9 cellular contexts compared by ENCODE assay signal in genomic region chr2:145744541-145745386, GRCh38.
DNase-seq lines count a peak whose midpoint lies in the region; ATAC-seq and TF ChIP-seq lines count a peak whose summit lies in the region.
"Had no signal": no experiment of that assay in that cellular context is flagged by ENCODE, and none has a peak within 500 bp of the region (broad histone marks: within the 10 kb centered on the region; RNA-seq: fewer than 3 reads in every experiment).

No MANE protein-coding gene starts in this region.

- H3K9me2 ChIP-seq in Karpas-422 (replicated peaks; ENCODE audit: insufficient read depth, low read length), result no peaks in the 10 kb centered on the region

- H3K79me2 ChIP-seq in Karpas-422 (ENCODE audit: low read length), result no peaks in the 10 kb centered on the region

- H3K4me2 ChIP-seq in Karpas-422 (ENCODE audit: low read depth, low read length, poor library complexity, severe bottlenecking), result no peak overlapping the region
- H3K4me2 ChIP-seq: KMS-11 had no signal

- H3K27ac ChIP-seq in Karpas-422 (ENCODE audit: low read length), result peak overlapping the region; percentile 10; the same call in 1 of the 2 replicates
- H3K27ac ChIP-seq: KMS-11 had no signal

- H3K9ac ChIP-seq in Karpas-422 (ENCODE audit: low read length), result no peak overlapping the region
- H3K9ac ChIP-seq: KMS-11 had no signal

- peak overlapping the region; percentile 9; the same call in 1 of the 2 replicates for H2AFZ ChIP-seq in Karpas-422 (ENCODE audit: low read length)

- H3K9me3 ChIP-seq in Karpas-422 (ENCODE audit: low read length), result no peaks in the 10 kb centered on the region

- TF ChIP-seq CTCF in GM12865 (IDR thresholded peaks at IDR 0.05; ENCODE audit: insufficient read depth, low read depth, low read length, missing control alignments) (no peak), fibroblast of pulmonary artery (IDR thresholded peaks at IDR 0.05; ENCODE audit: low read length, missing control alignments) (peak; percentile 17)

- no peaks in the 10 kb centered on the region for H3K36me3 ChIP-seq in Karpas-422 (ENCODE audit: insufficient read depth, low read length)

- no peaks in the 10 kb centered on the region for H4K20me1 ChIP-seq in Karpas-422 (ENCODE audit: insufficient read depth, low read depth, low read length)

- H3K27me3 ChIP-seq in Karpas-422 (ENCODE audit: low read length), result no peaks in the 10 kb centered on the region

- peak; percentile 78 for ATAC-seq in GM21723 (IDR thresholded peaks at IDR 0.05; ENCODE audit: unreplicated experiment)

- DNase-seq in GM12865 (ENCODE audit: low read depth) (peak; percentile 35), Karpas-422 (no peak), fibroblast of pulmonary artery (ENCODE audit: low read depth) (peak; percentile 87), COLO668 (lab: John Stamatoyannopoulos, UW; ENCODE audit: unreplicated experiment) (no peak), cerebellar nuclear complex (lab: John Stamatoyannopoulos, UW) (no peak)
- DNase-seq in effector CD8-positive, alpha-beta T cell (lab: John Stamatoyannopoulos, UW), result no peak
- no peak for DNase-seq in activated CD4-positive, alpha-beta T cell treated with anti-CD3 and anti-CD28 coated beads, Interleukin-2, amount 50 U/mL, for 4 hours

- H3K4me1 ChIP-seq in Karpas-422 (ENCODE audit: low read length), result peaks cover 42% of the 10 kb centered on the region

- H3K4me3 ChIP-seq in GM12865 (ENCODE audit: low read depth, low read length), result no peak overlapping the region
- H3K4me3 ChIP-seq in Karpas-422 (ENCODE audit: low read length), result no peak overlapping the region
- no peak overlapping the region for H3K4me3 ChIP-seq in fibroblast of pulmonary artery (replicated peaks; ENCODE audit: low read depth, low read length)

Comparison
In these comparisons a context has a peak if more than half of its experiments do, and no peak if none do; other contexts are left out.
1. DNase-seq: peak in GM12865 (single experiment) and fibroblast of pulmonary artery (single experiment); none in Karpas-422 (single experiment), COLO668 (single experiment), effector CD8-positive, alpha-beta T cell (single experiment), cerebellar nuclear complex (0 of 2) and activated CD4-positive, alpha-beta T cell treated with anti-CD3 and anti-CD28 coated beads, Interleukin-2, amount 50 U/mL, for 4 hours (0 of 2).